8 cellular contexts compared by ENCODE assay signal in genomic region chr2:201414099-201415023, GRCh38. TPM values are rescaled to one million over a fixed set of nuclear protein-coding genes. Genes with fewer than 3 reads are reported as not detected.
A peak's percentile ranks its signal among the peaks of the same experiment; 100 is the strongest.
DNase-seq lines count a peak whose midpoint lies in the region; ATAC-seq and TF ChIP-seq lines count a peak whose summit lies in the region.

No MANE protein-coding gene starts in this region.

- H3K4me3 Mint-ChIP-seq in naive B cell (no peak overlapping the region), osteocyte (ENCODE audit: unreplicated experiment) (no peak overlapping the region)

- H3K27ac Mint-ChIP-seq in naive B cell (no peak overlapping the region), osteocyte (ENCODE audit: unreplicated experiment) (no peak overlapping the region)

- H3K36me3 Mint-ChIP-seq in naive B cell (peaks cover 12 to 23% of the 10 kb centered on the region in 2 donors), osteocyte (ENCODE audit: unreplicated experiment) (peaks cover 17% of the 10 kb centered on the region)

- H3K4me1 Mint-ChIP-seq in naive B cell (peaks cover 29 to 47% (median 37%) of the 10 kb centered on the region in 3 donors), osteocyte (ENCODE audit: unreplicated experiment) (peaks cover 7% of the 10 kb centered on the region)

- H3K9ac ChIP-seq in adipocyte (ENCODE audit: low read length), result peak overlapping the region; percentile 16

- H3K4me3 ChIP-seq in adipocyte (ENCODE audit: low read length), result peak overlapping the region; percentile 45

- H3K9me3 Mint-ChIP-seq in naive B cell (peaks cover 0 to 1% (median 0%) of the 10 kb centered on the region in 7 donors), osteocyte (ENCODE audit: unreplicated experiment) (no peaks in the 10 kb centered on the region)

- no peaks in the 10 kb centered on the region for H3K9me3 ChIP-seq in adipocyte (ENCODE audit: control insufficient read depth, low read length)

- TF ChIP-seq CTCF in osteocyte (IDR thresholded peaks at IDR 0.05), result no peak

- ATAC-seq in GM18499 (IDR thresholded peaks at IDR 0.05; ENCODE audit: insufficient read depth, unreplicated experiment) (peak; percentile 83), HG02610 (IDR thresholded peaks at IDR 0.05; ENCODE audit: unreplicated experiment) (peak; percentile 88), naive B cell (ENCODE audit: low read depth in 2 of 2) (peak; percentile 63 to 76)

- H3K36me3 ChIP-seq in adipocyte (ENCODE audit: control insufficient read depth, insufficient read depth, low read length, severe bottlenecking), result peaks cover 3% of the 10 kb centered on the region

- H3K27me3 ChIP-seq in adipocyte (replicated peaks; ENCODE audit: control insufficient read depth, insufficient read depth, low read length), result no peaks in the 10 kb centered on the region

- H3K27me3 Mint-ChIP-seq in naive B cell, result no peaks in the 10 kb centered on the region
- no peaks in the 10 kb centered on the region for H3K27me3 Mint-ChIP-seq in osteocyte (ENCODE audit: unreplicated experiment)

- peaks cover 44% of the 10 kb centered on the region for H3K4me1 ChIP-seq in adipocyte (ENCODE audit: control insufficient read depth, insufficient read depth, low read length)

- DNase-seq in adipocyte (ENCODE audit: low read depth) (peak; percentile 57), naive B cell (peak; percentile 24), SHP77 (lab: John Stamatoyannopoulos, UW) (no peak), osteocyte (ENCODE audit: extremely low spot score, unreplicated experiment) (no peak), H4 (ENCODE audit: low spot score) (no peak), kidney glomerular epithelial cell (lab: John Stamatoyannopoulos, UW) (no peak)

RNA-seq across cellular contexts. Expression of gene TRAK2, which starts 36.9 kb away (rescaled TPM):
- polyA plus RNA-seq in naive B cell (ENCODE audit: low read depth in 6 of 6), result 100 to 1,000 TPM in 1 of 6 donors, 10 to 100 TPM in 5; 39.8 to 131 (median 61.4) TPM
- 36.2 and 38.7 TPM in 2 replicates for total RNA-seq in osteocyte
- 16.2 and 20.4 TPM in 2 replicates for total RNA-seq in H4 (2014; rRNA removed; shearing (Covaris generic))

RNA-seq across cellular contexts. Expression of gene STRADB, which starts 37.2 kb away (rescaled TPM):
- 100 to 1,000 TPM in 4 of 6 donors, 10 to 100 TPM in 2; 84.8 to 200 (median 124) TPM for polyA plus RNA-seq in naive B cell (ENCODE audit: low read depth in 6 of 6)
- total RNA-seq in osteocyte, result 18.5 and 23.7 TPM in 2 replicates
- total RNA-seq in H4 (2014; rRNA removed; shearing (Covaris generic)), result 42.1 and 54.0 TPM in 2 replicates

RNA-seq across cellular contexts. Expression of gene FLACC1, which starts 57.2 kb away (rescaled TPM):
- polyA plus RNA-seq in naive B cell (ENCODE audit: low read depth in 6 of 6), result 1 to 10 TPM in 5 of 6 donors, under 1 TPM in 1; 0.29 to 3.6 (median 2.2) TPM
- total RNA-seq in osteocyte, result 1.6 and 2.1 TPM in 2 replicates
- 0.23 TPM in 1 of 2 replicates, not detected in the other for total RNA-seq in H4 (2014; rRNA removed; shearing (Covaris generic))

Comparison
In these comparisons a context has a peak if more than half of its experiments do, and no peak if none do; other contexts are left out.
1. DNase-seq: peak in adipocyte (single experiment) and naive B cell (single experiment); none in SHP77 (0 of 2), osteocyte (single experiment), H4 (single experiment) and kidney glomerular epithelial cell (single experiment).
2. Peak in every context shown above with its lines, with median percentiles within 50 percentile points of each other: ATAC-seq.